In genomic region chr11:68560216-68560615, GRCh38 we compare ENCODE assay signal across 17 cellular contexts.
"Had no signal": no experiment of that assay in that cellular context is flagged by ENCODE, and none has a peak within 500 bp of the region (broad histone marks: within the 10 kb centered on the region; RNA-seq: fewer than 3 reads in every experiment).

No MANE protein-coding gene starts in this region.

- H3K4me1 ChIP-seq: SJSA1 had no signal

- H3K27me3 ChIP-seq: MG63, SJSA1 had no signal

- H3K9me3 ChIP-seq: MG63, SJSA1 had no signal

- DNase-seq: KBM-7, MG63, NCI-H1105, NCI-H1417, NCI-H1436 treated with DMSO at 0.1 percent for 48 hours, NCI-H1694, NCI-H187 treated with DMSO at 0.1 percent for 48 hours, NCI-H2029 treated with DMSO at 0.1 percent for 48 hours, NCI-H2171 treated with DMSO at 0.1 percent for 48 hours, NCI-H524, NCI-H69, NCI-H774, Right ventricle myocardium superior, RPMI8226, SIG-M5 had no signal

- H3K27ac ChIP-seq: SJSA1, SK-N-MC had no signal

- H3K4me3 ChIP-seq: MG63, SJSA1, SK-N-MC had no signal
